Comparison of ENCODE assay signal across 19 cellular contexts in genomic region chr9:93013856-93014582, GRCh38. TPM values are rescaled to one million over a fixed set of nuclear protein-coding genes. Genes with fewer than 3 reads are reported as not detected.
DNase-seq lines count a peak whose midpoint lies in the region; ATAC-seq, FAIRE-seq and TF ChIP-seq lines count a peak whose summit lies in the region.
"Had no signal": no experiment of that assay in that cellular context is flagged by ENCODE, and none has a peak within 500 bp of the region (broad histone marks: within the 10 kb centered on the region; RNA-seq: fewer than 3 reads in every experiment).

No MANE protein-coding gene starts in this region.

- H2BK12ac ChIP-seq in H1 (ENCODE audit: low read depth, low read length), result 0 out of 2 replicates have a peak overlapping the region, but pooled peaks have one; percentile 20

- H3K4me3 ChIP-seq in H1 (ENCODE audit: extremely low read depth in 1 of 4, insufficient read depth in 2 of 4, low read depth in 3 of 4, low read length in 4 of 4), result no peak overlapping the region
- H3K4me3 ChIP-seq: breast epithelium, heart right ventricle, suprapubic skin had no signal

- TF ChIP-seq POLR2A in H1 (IDR thresholded peaks at IDR 0.05; ENCODE audit: control extremely low read depth in 1 of 2, low read depth in 2 of 2, low read length in 2 of 2), result no peak

- TF ChIP-seq RAD21 in H1 (IDR thresholded peaks at IDR 0.05 in 1 of 2, conservative IDR thresholded peaks at IDR 0.05 in 1 of 2; ENCODE audit: low read depth in 2 of 2, low read length in 2 of 2), result no peak

- H3K9me3 ChIP-seq in H1 (ENCODE audit: insufficient read depth in 2 of 2, low read depth in 1 of 2, low read length in 1 of 2), result no peaks in the 10 kb centered on the region
- H3K9me3 ChIP-seq: breast epithelium, heart right ventricle, suprapubic skin had no signal

- no peak overlapping the region for H3K27ac ChIP-seq in H1 (ENCODE audit: low read depth, low read length)
- H3K27ac ChIP-seq: breast epithelium, heart right ventricle, suprapubic skin had no signal

- H4K91ac ChIP-seq in H1 (replicated peaks; ENCODE audit: insufficient read length, low read length), result peak overlapping the region; percentile 12

- H3K4ac ChIP-seq in H1 (replicated peaks; ENCODE audit: insufficient read length, low read depth, low read length), result no peak overlapping the region

- H3K56ac ChIP-seq in H1 (replicated peaks; ENCODE audit: insufficient read length, low read depth, low read length), result no peak overlapping the region

- no peak overlapping the region; a peak in 1 of 4 replicates for H3K4me2 ChIP-seq in H1 (ENCODE audit: insufficient read depth in 1 of 2, low read depth in 2 of 2, low read length in 2 of 2)

- peak overlapping the region; percentile 43; the same call in 1 of the 2 replicates for H3K18ac ChIP-seq in H1 (ENCODE audit: extremely low read depth, low read length)

- intact Hi-C loops in activated naive CD4-positive, alpha-beta T cell treated with anti-CD3 and anti-CD28 coated beads for 36 hours (cut with micrococcal nuclease), result no loop called here

- H3K36me3 Mint-ChIP-seq in activated naive CD4-positive, alpha-beta T cell treated with anti-CD3 and anti-CD28 coated beads, Interleukin-2, amount 50 U/mL, for 24 hours, result peaks cover 10% of the 10 kb centered on the region
- peaks cover 37% of the 10 kb centered on the region for H3K36me3 Mint-ChIP-seq in activated naive CD4-positive, alpha-beta T cell treated with anti-CD3 and anti-CD28 coated beads for 36 hours (ENCODE audit: low read depth)
- peaks cover 7% of the 10 kb centered on the region for H3K36me3 Mint-ChIP-seq in IgD-negative memory B cell
- peaks cover 100% of the 10 kb centered on the region for H3K36me3 Mint-ChIP-seq in stimulated activated effector memory CD8-positive, alpha-beta T cell treated with anti-CD3 and anti-CD28 coated beads, Interleukin-12 subunit alpha, Interleukin-12 subunit beta, amount 100 ng/mL, for 72 hours

- CTCF ChIA-PET in activated naive CD4-positive, alpha-beta T cell treated with anti-CD3 and anti-CD28 coated beads for 36 hours (lab: Charles Lee), result interaction anchor here (0.6 to 4.4 kb wide), 2 partner anchors 10 to 72 kb away, joined by 4 to 34 read pairs; no protein-coding TSS in a partner anchor
- CTCF ChIA-PET in H1 (lab: Charles Lee; ENCODE audit: partially characterized antibody), result interaction anchor here (1.2 to 5.4 kb wide), 3 partner anchors 10 to 67 kb away, joined by 3 to 45 read pairs (median 8); no protein-coding TSS in a partner anchor

- H3K9me3 Mint-ChIP-seq in activated naive CD4-positive, alpha-beta T cell treated with anti-CD3 and anti-CD28 coated beads, Interleukin-2, amount 50 U/mL, for 24 hours, result no peaks in the 10 kb centered on the region
- no peaks in the 10 kb centered on the region for H3K9me3 Mint-ChIP-seq in activated naive CD4-positive, alpha-beta T cell treated with anti-CD3 and anti-CD28 coated beads for 36 hours
- H3K9me3 Mint-ChIP-seq in IgD-negative memory B cell, result no peaks in the 10 kb centered on the region
- H3K9me3 Mint-ChIP-seq in stimulated activated effector memory CD8-positive, alpha-beta T cell treated with anti-CD3 and anti-CD28 coated beads, Interleukin-12 subunit alpha, Interleukin-12 subunit beta, amount 100 ng/mL, for 72 hours, result no peaks in the 10 kb centered on the region
- H3K9me3 Mint-ChIP-seq: activated naive CD8-positive, alpha-beta T cell treated with anti-CD3 and anti-CD28 coated beads, Interleukin-2, amount 10 ng/mL, durations not matched to agents 7 days and 5 days had no signal

- no peak overlapping the region for H2AFZ ChIP-seq in H1 (ENCODE audit: low read length)

- POLR2A ChIA-PET in H1 (lab: Charles Lee; ENCODE audit: partially characterized antibody), result interaction anchor here (1.2 to 1.9 kb wide), 3 partner anchors 13 to 78 kb away, joined by 3 to 6 read pairs (median 3); no protein-coding TSS in a partner anchor

- ATAC-seq in stimulated activated effector memory CD8-positive, alpha-beta T cell treated with anti-CD3 and anti-CD28 coated beads, Interleukin-12 subunit alpha, Interleukin-12 subunit beta, amount 100 ng/mL, for 72 hours, result no peak
- ATAC-seq in HG02884 (IDR thresholded peaks at IDR 0.05; ENCODE audit: unreplicated experiment), result no peak
- ATAC-seq: right cardiac atrium had no signal

- H2AK5ac ChIP-seq in H1 (ENCODE audit: low read depth, low read length), result peak overlapping the region; percentile 2; the same call in 1 of the 2 replicates

- 84% methylated on average over 12 of the region's 13 CpGs; no CpG with 5 or more reads in 1 of the 2 experiments for WGBS in H1 (ENCODE audit: extremely low coverage in 1 of 2, insufficient coverage in 1 of 2, insufficient read length in 1 of 2, insufficient replicate concordance in 2 of 2, low coverage in 1 of 2, low lambda C conversion rate in 2 of 2, missing lambda C conversion rate in 1 of 2), 2 experiments

- H2BK5ac ChIP-seq in H1 (ENCODE audit: low read depth, low read length), result no peak overlapping the region

- H4K20me1 ChIP-seq in H1 (replicated peaks in 1 of 2; ENCODE audit: control insufficient read depth in 1 of 2, insufficient read depth in 2 of 2, low read length in 2 of 2), result no peaks in the 10 kb centered on the region

- H3K14ac ChIP-seq in H1 (ENCODE audit: insufficient read length), result no peak overlapping the region

- H2BK120ac ChIP-seq in H1 (replicated peaks; ENCODE audit: low read depth, low read length), result no peak overlapping the region

- TF ChIP-seq CTCF in H1 (IDR thresholded peaks at IDR 0.05; ENCODE audit: control extremely low read depth in 1 of 3, insufficient read depth in 1 of 3, low read depth in 1 of 3, low read length in 3 of 3), result no peak

- peaks cover 2 to 5% (median 4%) of the 10 kb centered on the region in 4 experiments; a peak in 6 of 7 replicates for H3K4me1 ChIP-seq in H1 (replicated peaks in 1 of 4; ENCODE audit: control insufficient read depth in 3 of 4, insufficient read depth in 4 of 4, low read length in 3 of 4)
- H3K4me1 ChIP-seq: breast epithelium, heart right ventricle, suprapubic skin had no signal

- H2BK15ac ChIP-seq in H1 (ENCODE audit: low read length), result no peak overlapping the region; the same call in 1 of the 2 replicates

- no peaks in the 10 kb centered on the region for H3K27me3 ChIP-seq in H1 (replicated peaks in 1 of 4; ENCODE audit: control insufficient read depth in 3 of 4, extremely low read depth in 1 of 4, insufficient read depth in 3 of 4, low read length in 3 of 4)
- H3K27me3 ChIP-seq: breast epithelium, suprapubic skin had no signal

- no peaks in the 10 kb centered on the region for H3K23me2 ChIP-seq in H1 (ENCODE audit: low read depth, low read length)

- no peaks in the 10 kb centered on the region for H3K36me3 ChIP-seq in H1 (ENCODE audit: control insufficient read depth in 2 of 4, insufficient read depth in 4 of 4, low read length in 3 of 4)
- H3K36me3 ChIP-seq: breast epithelium had no signal

- no peak for TF ChIP-seq EP300 in H1 (IDR thresholded peaks at IDR 0.05; ENCODE audit: borderline replicate concordance in 1 of 2, low read depth in 2 of 2, low read length in 2 of 2)

- no peak overlapping the region for H3K9ac ChIP-seq in H1 (replicated peaks in 1 of 4; ENCODE audit: extremely low read depth in 1 of 4, low read depth in 3 of 4, low read length in 3 of 4)

- no peak overlapping the region for H4K5ac ChIP-seq in H1 (ENCODE audit: insufficient read length, low read depth, low read length)

- no peak overlapping the region for H3K23ac ChIP-seq in H1 (ENCODE audit: insufficient read length)

- H3K4me3 Mint-ChIP-seq in activated naive CD4-positive, alpha-beta T cell treated with anti-CD3 and anti-CD28 coated beads, Interleukin-2, amount 50 U/mL, for 24 hours, result no peak overlapping the region
- no peak overlapping the region for H3K4me3 Mint-ChIP-seq in activated naive CD4-positive, alpha-beta T cell treated with anti-CD3 and anti-CD28 coated beads for 36 hours
- H3K4me3 Mint-ChIP-seq in IgD-negative memory B cell, result no peak overlapping the region
- no peak overlapping the region for H3K4me3 Mint-ChIP-seq in stimulated activated effector memory CD8-positive, alpha-beta T cell treated with anti-CD3 and anti-CD28 coated beads, Interleukin-12 subunit alpha, Interleukin-12 subunit beta, amount 100 ng/mL, for 72 hours
- H3K4me3 Mint-ChIP-seq: activated naive CD8-positive, alpha-beta T cell treated with anti-CD3 and anti-CD28 coated beads, Interleukin-2, amount 10 ng/mL, durations not matched to agents 7 days and 5 days had no signal

- no peaks in the 10 kb centered on the region for H3K79me1 ChIP-seq in H1 (ENCODE audit: low read depth, low read length)

- no peak for DNase-seq in activated naive CD4-positive, alpha-beta T cell treated with anti-CD3 and anti-CD28 coated beads for 36 hours
- DNase-seq in H1 (ENCODE audit: low read depth in 1 of 2, low spot score in 2 of 2) (peak in 1 of 2 experiments; percentile 53), SW480 (ENCODE audit: low spot score) (no peak), NCI-H446 (lab: John Stamatoyannopoulos, UW) (no peak)
- no peak for DNase-seq in stimulated activated effector memory CD8-positive, alpha-beta T cell treated with anti-CD3 and anti-CD28 coated beads, Interleukin-12 subunit alpha, Interleukin-12 subunit beta, amount 100 ng/mL, for 72 hours (ENCODE audit: low spot score in 2 of 2)
- DNase-seq: activated naive CD8-positive, alpha-beta T cell treated with anti-CD3 and anti-CD28 coated beads, Interleukin-2, amount 10 ng/mL, durations not matched to agents 7 days and 5 days; effector CD8-positive, alpha-beta T cell; HCEC 1CT; heart right ventricle; islet precursor cell; NCI-H187; NCI-H524 treated with DMSO at 0.1 percent for 48 hours; nucleus accumbens; right cardiac atrium had no signal

- H3K4me1 Mint-ChIP-seq in activated naive CD4-positive, alpha-beta T cell treated with anti-CD3 and anti-CD28 coated beads, Interleukin-2, amount 50 U/mL, for 24 hours, result peaks cover 19% of the 10 kb centered on the region
- peaks cover 13% of the 10 kb centered on the region for H3K4me1 Mint-ChIP-seq in activated naive CD4-positive, alpha-beta T cell treated with anti-CD3 and anti-CD28 coated beads for 36 hours (ENCODE audit: low read depth)
- H3K4me1 Mint-ChIP-seq in IgD-negative memory B cell, result peaks cover 0 to 2% (median 0%) of the 10 kb centered on the region in 3 donors
- H3K4me1 Mint-ChIP-seq in stimulated activated effector memory CD8-positive, alpha-beta T cell treated with anti-CD3 and anti-CD28 coated beads, Interleukin-12 subunit alpha, Interleukin-12 subunit beta, amount 100 ng/mL, for 72 hours, result peaks cover 5% of the 10 kb centered on the region

- no peaks in the 10 kb centered on the region for H3K79me2 ChIP-seq in H1 (ENCODE audit: control insufficient read depth in 1 of 2, insufficient read depth in 2 of 2, low read length in 2 of 2)

- no peaks in the 10 kb centered on the region for H3K27me3 Mint-ChIP-seq in activated naive CD4-positive, alpha-beta T cell treated with anti-CD3 and anti-CD28 coated beads, Interleukin-2, amount 50 U/mL, for 24 hours
- H3K27me3 Mint-ChIP-seq in activated naive CD4-positive, alpha-beta T cell treated with anti-CD3 and anti-CD28 coated beads for 36 hours (ENCODE audit: low read depth), result no peaks in the 10 kb centered on the region
- H3K27me3 Mint-ChIP-seq in IgD-negative memory B cell, result no peaks in the 10 kb centered on the region
- H3K27me3 Mint-ChIP-seq: activated naive CD8-positive, alpha-beta T cell treated with anti-CD3 and anti-CD28 coated beads, Interleukin-2, amount 10 ng/mL, durations not matched to agents 7 days and 5 days had no signal

- no peak overlapping the region for H4K8ac ChIP-seq in H1 (ENCODE audit: extremely low read depth, insufficient read depth, low read length)

- no peak overlapping the region for H2BK20ac ChIP-seq in H1 (ENCODE audit: low read length)

- H3K27ac Mint-ChIP-seq in activated naive CD4-positive, alpha-beta T cell treated with anti-CD3 and anti-CD28 coated beads, Interleukin-2, amount 50 U/mL, for 24 hours, result peak overlapping the region; percentile 59
- H3K27ac Mint-ChIP-seq in activated naive CD4-positive, alpha-beta T cell treated with anti-CD3 and anti-CD28 coated beads for 36 hours, result no peak overlapping the region
- H3K27ac Mint-ChIP-seq in IgD-negative memory B cell, result peak overlapping the region in 2 of 3 donors; percentile 39 to 76
- peak overlapping the region; percentile 84 for H3K27ac Mint-ChIP-seq in stimulated activated effector memory CD8-positive, alpha-beta T cell treated with anti-CD3 and anti-CD28 coated beads, Interleukin-12 subunit alpha, Interleukin-12 subunit beta, amount 100 ng/mL, for 72 hours
- H3K27ac Mint-ChIP-seq: activated naive CD8-positive, alpha-beta T cell treated with anti-CD3 and anti-CD28 coated beads, Interleukin-2, amount 10 ng/mL, durations not matched to agents 7 days and 5 days had no signal

- FAIRE-seq in H1 (lab: Jason Lieb, UNC), result peak; percentile 55

RNA-seq across cellular contexts. Expression of gene SUSD3, which starts 44.5 kb away (rescaled TPM):
- 10 to 100 TPM; 62.7 to 68.3 TPM for total RNA-seq in activated naive CD4-positive, alpha-beta T cell treated with anti-CD3 and anti-CD28 coated beads for 36 hours
- 96.3 TPM for polyA plus RNA-seq in IgD-negative memory B cell
- 5.5 and 6.2 TPM in 2 replicates for total RNA-seq in H1 (2021; fragmentation: NEBNext Ultra II Directional; extraction: Animal tissue kit (Norgen Biotek cat#: 25700))
- 35.4 and 36.0 TPM in 2 replicates for polyA plus RNA-seq in H1 (2011; rRNA removed)
- polyA plus RNA-seq in H1 (2011; cell fraction: cytosol; rRNA removed), result 22.6 TPM
- 16.8 TPM for polyA plus RNA-seq in H1 (2011; cell fraction: nucleus; rRNA removed)
- polyA plus RNA-seq in H1 (2012, experiment 1 of 2), result 6.3 to 11.3 TPM (median 8.3 TPM) in 4 replicates
- polyA plus RNA-seq in H1 (2012, experiment 2 of 2), result 10.7 TPM
- polyA plus RNA-seq in H1 (2013, experiment 1 of 2), result 8.2 TPM
- 9.4 TPM for polyA plus RNA-seq in H1 (2013, experiment 2 of 2)
- polyA minus RNA-seq in H1 (2011; rRNA and poly(A)+ RNA removed), result 5.2 and 7.2 TPM in 2 replicates
- polyA minus RNA-seq in H1 (2011; cell fraction: cytosol; rRNA and poly(A)+ RNA removed), result 8.8 TPM
- 7.3 TPM for polyA minus RNA-seq in H1 (2011; cell fraction: nucleus; rRNA and poly(A)+ RNA removed)
